ENCODE assay signal across 29 cellular contexts in genomic region chr3:33091746-33092145, GRCh38. TPM values are rescaled to one million over a fixed set of nuclear protein-coding genes. Genes with fewer than 3 reads are reported as not detected.
DNase-seq lines count a peak whose midpoint lies in the region; ATAC-seq lines count a peak whose summit lies in the region.
"Had no signal": no experiment of that assay in that cellular context is flagged by ENCODE, and none has a peak within 500 bp of the region (broad histone marks: within the 10 kb centered on the region; RNA-seq: fewer than 3 reads in every experiment).

No MANE protein-coding gene starts in this region.

- H3K36me3 ChIP-seq in CD8-positive, alpha-beta memory T cell (ENCODE audit: insufficient read depth, low read length), result no peaks in the 10 kb centered on the region

- no peak overlapping the region for H3K27ac ChIP-seq in CD8-positive, alpha-beta memory T cell (ENCODE audit: low read depth, low read length)
- H3K27ac ChIP-seq: A549, SJSA1, stomach, thyroid gland, vagina had no signal

- POLR2A ChIA-PET in activated CD4-positive, alpha-beta memory T cell treated with anti-CD3 and anti-CD28 coated beads for 36 hours (lab: Charles Lee), result no interaction called here
- POLR2A ChIA-PET in activated CD4-positive, alpha-beta memory T cell treated with anti-CD3 and anti-CD28 coated beads, Interleukin-2, amount 10 ng/mL, durations not matched to agents 7 days and 5 days (lab: Charles Lee), result interaction anchor here (0.9 kb wide), 1 partner anchor 14 kb away, joined by 3 read pairs; no protein-coding TSS in a partner anchor
- POLR2A ChIA-PET in CD8-positive, alpha-beta memory T cell (lab: Charles Lee), result interaction anchor here (1.9 kb wide), 1 partner anchor 22 kb away, joined by 6 read pairs; the partner anchor contains the start of gene CRTAP

- peak; percentile 30 for DNase-seq in activated CD4-positive, alpha-beta memory T cell treated with anti-CD3 and anti-CD28 coated beads for 36 hours
- no peak for DNase-seq in activated CD4-positive, alpha-beta memory T cell treated with anti-CD3 and anti-CD28 coated beads, Interleukin-2, amount 10 ng/mL, durations not matched to agents 7 days and 5 days
- no peak for DNase-seq in CD8-positive, alpha-beta memory T cell
- no peak for DNase-seq in stimulated activated effector memory CD8-positive, alpha-beta T cell treated with anti-CD3 and anti-CD28 coated beads, Interleukin-12 subunit alpha, Interleukin-12 subunit beta, amount 100 ng/mL, for 72 hours (ENCODE audit: low spot score in 2 of 2)
- no peak for DNase-seq in EL
- DNase-seq in medulla oblongata (ENCODE audit: extremely low spot score), result no peak
- no peak for DNase-seq in HuH-7 (ENCODE audit: low spot score)
- DNase-seq: activated CD4-positive, alpha-beta T cell treated with anti-CD3 and anti-CD28 coated beads for 4 hours; activated CD8-positive, alpha-beta memory T cell treated with anti-CD3 and anti-CD28 coated beads, Interleukin-2, amount 50 U/mL, for 48 hours; activated effector memory CD4-positive, alpha-beta T cell treated with Interleukin-2 at 50 U/mL for 16 hours; Caco-2; cerebellar nuclear complex; DMS79; Kasumi-1; MV-4-11; NCI-H1436 treated with DMSO at 0.1 percent for 48 hours; NCI-H446; NCI-H774; occipital lobe; RPMI8226; stimulated activated CD4-positive, alpha-beta T cell treated with anti-CD3 and anti-CD28 coated beads, Interleukin-15, amount 100 ng/mL, for 24 hours; stomach; T-helper 1 cell; thyroid gland had no signal

- no peaks in the 10 kb centered on the region for H3K27me3 Mint-ChIP-seq in activated CD4-positive, alpha-beta memory T cell treated with anti-CD3 and anti-CD28 coated beads for 36 hours
- no peaks in the 10 kb centered on the region for H3K27me3 Mint-ChIP-seq in activated CD4-positive, alpha-beta memory T cell treated with anti-CD3 and anti-CD28 coated beads, Interleukin-2, amount 10 ng/mL, durations not matched to agents 7 days and 5 days
- H3K27me3 Mint-ChIP-seq in CD8-positive, alpha-beta memory T cell, result no peaks in the 10 kb centered on the region
- H3K27me3 Mint-ChIP-seq in activated T-helper 17 cell treated with anti-CD3 and anti-CD28 coated beads, Interleukin-2, amount 50 U/mL, for 72 hours, result no peaks in the 10 kb centered on the region

- no peaks in the 10 kb centered on the region for H3K9me3 ChIP-seq in CD8-positive, alpha-beta memory T cell (ENCODE audit: low read length)
- H3K9me3 ChIP-seq: A549, Caco-2, SJSA1, stomach, thyroid gland, vagina had no signal

- no peaks in the 10 kb centered on the region for H3K27me3 ChIP-seq in CD8-positive, alpha-beta memory T cell (ENCODE audit: insufficient read depth, low read length, poor library complexity, severe bottlenecking)
- H3K27me3 ChIP-seq: SJSA1, stomach, thyroid gland, vagina had no signal

- H3K36me3 Mint-ChIP-seq in activated CD4-positive, alpha-beta memory T cell treated with anti-CD3 and anti-CD28 coated beads for 36 hours, result peaks cover 39% of the 10 kb centered on the region
- peaks cover 74% of the 10 kb centered on the region for H3K36me3 Mint-ChIP-seq in activated CD4-positive, alpha-beta memory T cell treated with anti-CD3 and anti-CD28 coated beads, Interleukin-2, amount 10 ng/mL, durations not matched to agents 7 days and 5 days (ENCODE audit: low read depth)
- H3K36me3 Mint-ChIP-seq in CD8-positive, alpha-beta memory T cell, result peaks cover 0 to 35% (median 14%) of the 10 kb centered on the region in 3 donors
- peaks cover 89% of the 10 kb centered on the region for H3K36me3 Mint-ChIP-seq in activated T-helper 17 cell treated with anti-CD3 and anti-CD28 coated beads, Interleukin-2, amount 50 U/mL, for 72 hours (ENCODE audit: low read depth)
- peaks cover 46% of the 10 kb centered on the region for H3K36me3 Mint-ChIP-seq in stimulated activated effector memory CD8-positive, alpha-beta T cell treated with anti-CD3 and anti-CD28 coated beads, Interleukin-12 subunit alpha, Interleukin-12 subunit beta, amount 100 ng/mL, for 72 hours

- intact Hi-C loops in activated CD4-positive, alpha-beta memory T cell treated with anti-CD3 and anti-CD28 coated beads for 36 hours (cut with micrococcal nuclease), result no loop called here

- CTCF ChIA-PET in activated CD4-positive, alpha-beta memory T cell treated with anti-CD3 and anti-CD28 coated beads for 36 hours (lab: Charles Lee), result interaction anchor here (1.6 kb wide), 1 partner anchor 17 kb away, joined by 5 read pairs; no protein-coding TSS in a partner anchor
- CTCF ChIA-PET in activated CD4-positive, alpha-beta memory T cell treated with anti-CD3 and anti-CD28 coated beads, Interleukin-2, amount 10 ng/mL, durations not matched to agents 7 days and 5 days (lab: Charles Lee), result interaction anchor here (1.2 to 1.7 kb wide), 2 partner anchors 40 to 142 kb away, joined by 3 read pairs; no protein-coding TSS in a partner anchor
- CTCF ChIA-PET in CD8-positive, alpha-beta memory T cell (lab: Charles Lee), result no interaction called here

- H3K27ac Mint-ChIP-seq in activated CD4-positive, alpha-beta memory T cell treated with anti-CD3 and anti-CD28 coated beads for 36 hours, result no peak overlapping the region
- no peak overlapping the region for H3K27ac Mint-ChIP-seq in activated CD4-positive, alpha-beta memory T cell treated with anti-CD3 and anti-CD28 coated beads, Interleukin-2, amount 10 ng/mL, durations not matched to agents 7 days and 5 days
- H3K27ac Mint-ChIP-seq in CD8-positive, alpha-beta memory T cell, result peak overlapping the region; percentile 18 to 96 (median 48)
- H3K27ac Mint-ChIP-seq in activated T-helper 17 cell treated with anti-CD3 and anti-CD28 coated beads, Interleukin-2, amount 50 U/mL, for 72 hours, result peak overlapping the region; percentile 51
- H3K27ac Mint-ChIP-seq in stimulated activated effector memory CD8-positive, alpha-beta T cell treated with anti-CD3 and anti-CD28 coated beads, Interleukin-12 subunit alpha, Interleukin-12 subunit beta, amount 100 ng/mL, for 72 hours, result peak overlapping the region; percentile 82

- no peak overlapping the region for H3K4me3 Mint-ChIP-seq in activated CD4-positive, alpha-beta memory T cell treated with anti-CD3 and anti-CD28 coated beads for 36 hours
- no peak overlapping the region for H3K4me3 Mint-ChIP-seq in activated CD4-positive, alpha-beta memory T cell treated with anti-CD3 and anti-CD28 coated beads, Interleukin-2, amount 10 ng/mL, durations not matched to agents 7 days and 5 days
- H3K4me3 Mint-ChIP-seq in CD8-positive, alpha-beta memory T cell, result peak overlapping the region in 2 of 7 donors; percentile 23 to 34
- peak overlapping the region; percentile 99 for H3K4me3 Mint-ChIP-seq in activated T-helper 17 cell treated with anti-CD3 and anti-CD28 coated beads, Interleukin-2, amount 50 U/mL, for 72 hours
- no peak overlapping the region for H3K4me3 Mint-ChIP-seq in stimulated activated effector memory CD8-positive, alpha-beta T cell treated with anti-CD3 and anti-CD28 coated beads, Interleukin-12 subunit alpha, Interleukin-12 subunit beta, amount 100 ng/mL, for 72 hours

- no peak for ATAC-seq in activated T-helper 17 cell treated with anti-CD3 and anti-CD28 coated beads, Interleukin-2, amount 50 U/mL, for 72 hours (replicated peaks)
- no peak for ATAC-seq in stimulated activated effector memory CD8-positive, alpha-beta T cell treated with anti-CD3 and anti-CD28 coated beads, Interleukin-12 subunit alpha, Interleukin-12 subunit beta, amount 100 ng/mL, for 72 hours
- ATAC-seq: A549, left lobe of liver had no signal

- no peak overlapping the region for H3K4me3 ChIP-seq in CD8-positive, alpha-beta memory T cell (ENCODE audit: low read length)
- H3K4me3 ChIP-seq: A549, SJSA1, stomach, thyroid gland, vagina had no signal

- H3K9me3 Mint-ChIP-seq in activated CD4-positive, alpha-beta memory T cell treated with anti-CD3 and anti-CD28 coated beads for 36 hours, result no peaks in the 10 kb centered on the region
- H3K9me3 Mint-ChIP-seq in activated CD4-positive, alpha-beta memory T cell treated with anti-CD3 and anti-CD28 coated beads, Interleukin-2, amount 10 ng/mL, durations not matched to agents 7 days and 5 days, result no peaks in the 10 kb centered on the region
- H3K9me3 Mint-ChIP-seq in CD8-positive, alpha-beta memory T cell, result no peaks in the 10 kb centered on the region
- H3K9me3 Mint-ChIP-seq in activated T-helper 17 cell treated with anti-CD3 and anti-CD28 coated beads, Interleukin-2, amount 50 U/mL, for 72 hours, result no peaks in the 10 kb centered on the region
- H3K9me3 Mint-ChIP-seq in stimulated activated effector memory CD8-positive, alpha-beta T cell treated with anti-CD3 and anti-CD28 coated beads, Interleukin-12 subunit alpha, Interleukin-12 subunit beta, amount 100 ng/mL, for 72 hours, result no peaks in the 10 kb centered on the region

- peaks cover 42% of the 10 kb centered on the region for H3K4me1 ChIP-seq in CD8-positive, alpha-beta memory T cell (ENCODE audit: insufficient read depth, low read length)

- peaks cover 81% of the 10 kb centered on the region for H3K4me1 Mint-ChIP-seq in activated CD4-positive, alpha-beta memory T cell treated with anti-CD3 and anti-CD28 coated beads for 36 hours (ENCODE audit: low read depth)
- peaks cover 65% of the 10 kb centered on the region for H3K4me1 Mint-ChIP-seq in activated CD4-positive, alpha-beta memory T cell treated with anti-CD3 and anti-CD28 coated beads, Interleukin-2, amount 10 ng/mL, durations not matched to agents 7 days and 5 days
- H3K4me1 Mint-ChIP-seq in CD8-positive, alpha-beta memory T cell, result peaks cover 73 to 89% (median 88%) of the 10 kb centered on the region in 3 donors
- H3K4me1 Mint-ChIP-seq in activated T-helper 17 cell treated with anti-CD3 and anti-CD28 coated beads, Interleukin-2, amount 50 U/mL, for 72 hours, result peaks cover 72% of the 10 kb centered on the region
- H3K4me1 Mint-ChIP-seq in stimulated activated effector memory CD8-positive, alpha-beta T cell treated with anti-CD3 and anti-CD28 coated beads, Interleukin-12 subunit alpha, Interleukin-12 subunit beta, amount 100 ng/mL, for 72 hours, result peaks cover 83% of the 10 kb centered on the region

RNA-seq across cellular contexts. Expression of gene GLB1, which starts 5.2 kb away (rescaled TPM):
- 10 to 100 TPM; 47.2 to 52.0 TPM for total RNA-seq in activated CD4-positive, alpha-beta memory T cell treated with anti-CD3 and anti-CD28 coated beads for 36 hours
- 10 to 100 TPM; 50.0 to 51.7 TPM for total RNA-seq in activated CD4-positive, alpha-beta memory T cell treated with anti-CD3 and anti-CD28 coated beads, Interleukin-2, amount 10 ng/mL, durations not matched to agents 7 days and 5 days
- 10 to 100 TPM; 41.5 to 50.9 TPM for total RNA-seq in CD8-positive, alpha-beta memory T cell
- polyA plus RNA-seq in CD8-positive, alpha-beta memory T cell, result 35.5 TPM
- 100 to 1,000 TPM in 1 of 2 donors, 10 to 100 TPM in 1; 54.5 to 121 TPM for total RNA-seq in activated T-helper 17 cell treated with anti-CD3 and anti-CD28 coated beads, Interleukin-2, amount 50 U/mL, for 72 hours

RNA-seq across cellular contexts. Expression of gene TMPPE, which starts 5.2 kb away (rescaled TPM):
- total RNA-seq in activated CD4-positive, alpha-beta memory T cell treated with anti-CD3 and anti-CD28 coated beads for 36 hours, result 1 to 10 TPM; 6.0 to 6.2 TPM
- total RNA-seq in activated CD4-positive, alpha-beta memory T cell treated with anti-CD3 and anti-CD28 coated beads, Interleukin-2, amount 10 ng/mL, durations not matched to agents 7 days and 5 days, result 1 to 10 TPM; 9.1 to 9.7 TPM
- total RNA-seq in CD8-positive, alpha-beta memory T cell, result 10 to 100 TPM; 12.0 to 13.2 TPM
- 0.62 TPM for polyA plus RNA-seq in CD8-positive, alpha-beta memory T cell
- 10 to 100 TPM in 1 of 2 donors, 1 to 10 TPM in 1; 8.8 to 12.7 TPM for total RNA-seq in activated T-helper 17 cell treated with anti-CD3 and anti-CD28 coated beads, Interleukin-2, amount 50 U/mL, for 72 hours

RNA-seq across cellular contexts. Expression of gene CRTAP, which starts 22.1 kb away (rescaled TPM):
- 10 to 100 TPM; 57.6 to 60.0 TPM for total RNA-seq in activated CD4-positive, alpha-beta memory T cell treated with anti-CD3 and anti-CD28 coated beads for 36 hours
- 10 to 100 TPM; 40.9 to 42.6 TPM for total RNA-seq in activated CD4-positive, alpha-beta memory T cell treated with anti-CD3 and anti-CD28 coated beads, Interleukin-2, amount 10 ng/mL, durations not matched to agents 7 days and 5 days
- total RNA-seq in CD8-positive, alpha-beta memory T cell, result 10 to 100 TPM; 49.5 to 50.3 TPM
- 84.0 TPM for polyA plus RNA-seq in CD8-positive, alpha-beta memory T cell
- total RNA-seq in activated T-helper 17 cell treated with anti-CD3 and anti-CD28 coated beads, Interleukin-2, amount 50 U/mL, for 72 hours, result 10 to 100 TPM; 38.2 to 60.7 TPM

Comparison
In these comparisons a context has a peak if more than half of its experiments do, and no peak if none do; other contexts are left out.
1. H3K27ac Mint-ChIP-seq: peak in CD8-positive, alpha-beta memory T cell (8 of 8), activated T-helper 17 cell treated with anti-CD3 and anti-CD28 coated beads, Interleukin-2, amount 50 U/mL, for 72 hours (single experiment) and stimulated activated effector memory CD8-positive, alpha-beta T cell treated with anti-CD3 and anti-CD28 coated beads, Interleukin-12 subunit alpha, Interleukin-12 subunit beta, amount 100 ng/mL, for 72 hours (single experiment); none in activated CD4-positive, alpha-beta memory T cell treated with anti-CD3 and anti-CD28 coated beads for 36 hours (single experiment) and activated CD4-positive, alpha-beta memory T cell treated with anti-CD3 and anti-CD28 coated beads, Interleukin-2, amount 10 ng/mL, durations not matched to agents 7 days and 5 days (single experiment).